ENCODE assay signal across 19 cellular contexts in the genomic region with DNA sequence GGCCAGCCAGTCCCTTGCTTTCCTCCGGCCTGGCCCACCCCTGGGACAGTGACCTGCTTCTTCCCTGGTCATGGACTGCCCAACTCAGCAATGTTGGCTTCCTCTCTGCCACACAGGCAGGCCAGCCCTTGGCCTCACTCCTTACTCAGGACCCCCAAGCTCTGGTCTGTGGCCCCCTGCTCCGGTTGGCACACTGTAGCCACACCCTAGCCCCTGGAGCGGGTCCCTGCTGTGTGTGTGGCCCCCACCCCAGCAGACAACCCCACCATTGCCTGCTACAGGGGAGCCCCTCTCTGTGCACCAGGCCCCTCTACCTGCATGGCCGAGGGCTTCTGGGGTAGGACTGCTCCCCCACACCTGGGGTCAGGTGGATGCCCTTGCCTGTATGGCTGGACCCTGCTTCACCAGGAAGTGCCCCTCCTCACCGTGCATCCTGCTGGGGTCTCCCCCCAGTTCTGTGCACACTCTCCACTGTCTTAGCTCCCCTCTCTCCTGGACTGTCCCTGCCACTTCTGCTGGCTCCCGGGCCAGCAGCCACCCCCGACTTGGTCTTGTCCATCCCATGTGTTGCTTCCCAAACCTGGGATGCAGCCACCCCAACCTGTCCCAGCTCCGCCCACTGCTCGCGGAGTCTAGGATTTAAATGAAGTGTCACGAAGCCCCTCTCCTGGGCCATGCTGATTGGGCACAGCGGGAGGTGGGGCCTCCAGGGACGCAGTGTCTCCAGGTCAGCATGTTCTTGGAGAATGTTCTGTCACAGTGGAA.
"Had no signal": no experiment of that assay in that cellular context is flagged by ENCODE, and none has a peak within 500 bp of the region (broad histone marks: within the 10 kb centered on the region; RNA-seq: fewer than 3 reads in every experiment).

No MANE protein-coding gene starts in this region.

- H3K27me3 ChIP-seq: heart left ventricle, sigmoid colon, suprapubic skin, thyroid gland had no signal

- H3K4me3 Mint-ChIP-seq: endodermal cell; memory B cell; natural killer cell treated with Interleukin-12 subunit alpha and Interleukin-12 subunit beta and Interleukin-15 and Interleukin-18, amount 100 ng/mL, for 72 hours; type B pancreatic cell had no signal

- H3K4me1 Mint-ChIP-seq: endodermal cell, memory B cell had no signal

- H3K27ac ChIP-seq: coronary artery, heart left ventricle, left ventricle myocardium inferior, lower lobe of right lung, sigmoid colon, skin epidermis, suprapubic skin, thyroid gland had no signal

- H3K36me3 Mint-ChIP-seq: natural killer cell treated with Interleukin-12 subunit alpha and Interleukin-12 subunit beta and Interleukin-15 and Interleukin-18, amount 100 ng/mL, for 72 hours; type B pancreatic cell had no signal

- H3K4me1 ChIP-seq: heart left ventricle, left ventricle myocardium inferior, sigmoid colon had no signal

- DNase-seq: effector CD4-positive, alpha-beta T cell; endodermal cell; foreskin melanocyte; hypothalamus; islet precursor cell; left ventricle myocardium inferior; lower lobe of right lung; midbrain; posterior cingulate gyrus; sigmoid colon; stimulated activated naive CD8-positive, alpha-beta T cell treated with anti-CD3 and anti-CD28 coated beads, Interleukin-15, Interleukin-2, amounts not matched to agents 100 U/mL and 50 U/mL, for 24 hours had no signal

- H3K4me3 ChIP-seq: coronary artery, heart left ventricle, left ventricle myocardium inferior, lower lobe of right lung, sigmoid colon, skin epidermis, suprapubic skin, thyroid gland had no signal

- H3K27ac Mint-ChIP-seq: endodermal cell; memory B cell; natural killer cell treated with Interleukin-12 subunit alpha and Interleukin-12 subunit beta and Interleukin-15 and Interleukin-18, amount 100 ng/mL, for 72 hours; type B pancreatic cell had no signal

- H3K9me3 ChIP-seq: heart left ventricle, left ventricle myocardium inferior, lower lobe of right lung, sigmoid colon, suprapubic skin, thyroid gland had no signal

- H3K9me3 Mint-ChIP-seq: endodermal cell; memory B cell; natural killer cell treated with Interleukin-12 subunit alpha and Interleukin-12 subunit beta and Interleukin-15 and Interleukin-18, amount 100 ng/mL, for 72 hours; type B pancreatic cell had no signal

- H3K27me3 Mint-ChIP-seq: memory B cell; natural killer cell treated with Interleukin-12 subunit alpha and Interleukin-12 subunit beta and Interleukin-15 and Interleukin-18, amount 100 ng/mL, for 72 hours; type B pancreatic cell had no signal
